In the genomic region with DNA sequence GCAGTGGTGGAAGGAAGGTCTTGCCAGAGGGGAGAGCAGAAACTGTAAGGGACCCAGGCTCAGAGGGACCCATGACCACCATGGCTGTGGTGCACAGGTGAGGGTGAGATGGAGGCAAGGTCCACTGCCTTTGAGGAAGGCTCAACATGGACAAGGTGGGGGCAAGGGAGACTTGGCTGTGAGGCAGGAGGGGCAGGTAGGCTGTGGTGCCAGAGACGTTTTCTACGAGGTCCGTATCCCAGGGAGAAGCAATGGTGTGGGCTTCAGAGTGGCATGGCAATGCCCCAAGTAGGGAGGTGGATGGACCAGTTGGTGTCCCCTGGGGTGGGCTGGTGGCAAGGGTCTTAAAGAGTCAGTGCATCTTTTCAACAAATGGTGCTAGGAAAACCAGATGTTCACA, we compare ENCODE assay signal across 25 cellular contexts. TPM values are rescaled to one million over a fixed set of nuclear protein-coding genes. Genes with fewer than 3 reads are reported as not detected.
A peak's percentile ranks its signal among the peaks of the same experiment; 100 is the strongest.
DNase-seq lines count a peak whose midpoint lies in the region; ATAC-seq and TF ChIP-seq lines count a peak whose summit lies in the region.
"Had no signal": no experiment of that assay in that cellular context is flagged by ENCODE, and none has a peak within 500 bp of the region (broad histone marks: within the 10 kb centered on the region; RNA-seq: fewer than 3 reads in every experiment).

No MANE protein-coding gene starts in this region.

- POLR2A ChIA-PET in IMR-90 (lab: Charles Lee; ENCODE audit: unreplicated experiment), result no interaction called here

- H3K18ac ChIP-seq in IMR-90 (ENCODE audit: low read depth, low read length), result no peak overlapping the region

- H2BK5ac ChIP-seq in IMR-90 (ENCODE audit: low read depth, low read length, poor library complexity, severe bottlenecking), result no peak overlapping the region

- 0 out of 2 replicates have a peak overlapping the region, but pooled peaks have one; percentile 38 for H2AK5ac ChIP-seq in IMR-90 (ENCODE audit: low read depth, low read length)

- H3K36me3 ChIP-seq in IMR-90 (ENCODE audit: control insufficient read depth, insufficient read depth, low read length), result peaks cover 2% of the 10 kb centered on the region; the same call in 1 of the 2 replicates
- H3K36me3 ChIP-seq: SJCRH30 had no signal

- no peak overlapping the region for H3K4me2 ChIP-seq in IMR-90 (ENCODE audit: low read depth, low read length)
- H3K4me2 ChIP-seq: PC-9 had no signal

- H3K56ac ChIP-seq in IMR-90 (ENCODE audit: extremely low read depth, insufficient read depth, low read length), result no peak overlapping the region

- in situ Hi-C loops in IMR-90 (cut with MboI; ENCODE audit: low sequenced_read_pairs), result loop anchor here (25.0 kb wide), 1 partner anchor 266 kb away; no protein-coding TSS in a partner anchor

- H3K23ac ChIP-seq in IMR-90 (ENCODE audit: low read depth, low read length), result no peak overlapping the region

- peak overlapping the region; percentile 3 for H3K4me3 Mint-ChIP-seq in activated naive CD8-positive, alpha-beta T cell
- H3K4me3 Mint-ChIP-seq in activated naive CD8-positive, alpha-beta T cell treated with anti-CD3 and anti-CD28 coated beads, Interleukin-2, amount 50 U/mL, for 24 hours, result no peak overlapping the region
- no peak overlapping the region for H3K4me3 Mint-ChIP-seq in stimulated activated effector memory CD8-positive, alpha-beta T cell treated with anti-CD3 and anti-CD28 coated beads, Interleukin-12 subunit alpha, Interleukin-12 subunit beta, amount 100 ng/mL, for 72 hours

- no peak overlapping the region for H3K27ac ChIP-seq in IMR-90 (ENCODE audit: insufficient read depth, low read length)
- H3K27ac ChIP-seq: HL-60, PC-9, SJCRH30 had no signal

- no peak overlapping the region for H3K4ac ChIP-seq in IMR-90 (ENCODE audit: low read depth, low read length)

- no TSS peak for BruUV-seq in IMR-90 (replicated peaks; lab: Mats Ljungman, UMichigan)

- H3K9me3 ChIP-seq in IMR-90 (ENCODE audit: control insufficient read depth, insufficient read depth, low read length), result no peaks in the 10 kb centered on the region
- H3K9me3 ChIP-seq: SJCRH30 had no signal

- H4K8ac ChIP-seq in IMR-90 (ENCODE audit: low read depth in 2 of 2, low read length in 2 of 2), result no peak overlapping the region

- no peaks in the 10 kb centered on the region for H3K27me3 Mint-ChIP-seq in activated naive CD8-positive, alpha-beta T cell
- peaks cover 4% of the 10 kb centered on the region for H3K27me3 Mint-ChIP-seq in activated naive CD8-positive, alpha-beta T cell treated with anti-CD3 and anti-CD28 coated beads, Interleukin-2, amount 50 U/mL, for 24 hours

- peaks cover 2% of the 10 kb centered on the region; the same call in 1 of the 2 replicates for H3K4me1 ChIP-seq in IMR-90 (ENCODE audit: control insufficient read depth, insufficient read depth, low read length)
- H3K4me1 ChIP-seq: SJCRH30 had no signal

- no peaks in the 10 kb centered on the region for H3K9me3 Mint-ChIP-seq in activated naive CD8-positive, alpha-beta T cell (ENCODE audit: low read depth)
- no peaks in the 10 kb centered on the region for H3K9me3 Mint-ChIP-seq in activated naive CD8-positive, alpha-beta T cell treated with anti-CD3 and anti-CD28 coated beads, Interleukin-2, amount 50 U/mL, for 24 hours
- H3K9me3 Mint-ChIP-seq in stimulated activated effector memory CD8-positive, alpha-beta T cell treated with anti-CD3 and anti-CD28 coated beads, Interleukin-12 subunit alpha, Interleukin-12 subunit beta, amount 100 ng/mL, for 72 hours, result no peaks in the 10 kb centered on the region
- H3K9me3 Mint-ChIP-seq: CD8-positive, alpha-beta T cell had no signal

- H3K9ac ChIP-seq in IMR-90 (ENCODE audit: low read depth, low read length), result no peak overlapping the region

- CTCF ChIA-PET in IMR-90 (lab: Yijun Ruan, JAX), result no interaction called here

- DNase-seq in activated naive CD8-positive, alpha-beta T cell treated with anti-CD3 and anti-CD28 coated beads, Interleukin-2, amount 50 U/mL, for 24 hours, result no peak
- DNase-seq in IMR-90, result no peak
- peak; percentile 19 for DNase-seq in islet precursor cell
- no peak for DNase-seq in stimulated activated effector memory CD8-positive, alpha-beta T cell treated with anti-CD3 and anti-CD28 coated beads, Interleukin-12 subunit alpha, Interleukin-12 subunit beta, amount 100 ng/mL, for 72 hours (ENCODE audit: low spot score in 2 of 2)
- no peak for DNase-seq in NCI-H2081 treated with DMSO at 0.1 percent for 48 hours (lab: John Stamatoyannopoulos, UW)
- DNase-seq: C1 segment of cervical spinal cord; CD8-positive, alpha-beta T cell; DMS 273 treated with DMSO at 0.1 percent for 48 hours; DMS79 treated with DMSO at 0.1 percent for 48 hours; GF-D8; GOT3; HCEC 1CT; NCI-H1048; NCI-H1417; NCI-H1694; NCI-H2029 treated with DMSO at 0.1 percent for 48 hours; NCI-H2227 treated with DMSO at 0.1 percent for 48 hours; NCI-H526 treated with DMSO at 0.1 percent for 48 hours; PC-9; SJCRH30 had no signal

- no peak overlapping the region for H4K5ac ChIP-seq in IMR-90 (ENCODE audit: low read depth, low read length)

- peaks cover 25% of the 10 kb centered on the region for H3K4me1 Mint-ChIP-seq in activated naive CD8-positive, alpha-beta T cell (ENCODE audit: low read depth)
- peaks cover 24% of the 10 kb centered on the region for H3K4me1 Mint-ChIP-seq in activated naive CD8-positive, alpha-beta T cell treated with anti-CD3 and anti-CD28 coated beads, Interleukin-2, amount 50 U/mL, for 24 hours
- peaks cover 49% of the 10 kb centered on the region for H3K4me1 Mint-ChIP-seq in stimulated activated effector memory CD8-positive, alpha-beta T cell treated with anti-CD3 and anti-CD28 coated beads, Interleukin-12 subunit alpha, Interleukin-12 subunit beta, amount 100 ng/mL, for 72 hours

- no peak for TF ChIP-seq POLR2A in IMR-90 (IDR thresholded peaks at IDR 0.05; ENCODE audit: low read depth, low read length)

- no peaks in the 10 kb centered on the region for H3K9me1 ChIP-seq in IMR-90 (ENCODE audit: insufficient read depth, low read length)

- H2BK20ac ChIP-seq in IMR-90 (ENCODE audit: low read depth, low read length), result no peak overlapping the region

- dilution Hi-C loops in IMR-90 (cut with HindIII; ENCODE audit: low sequenced_read_pairs, unreplicated experiment), result no loop called here

- H2AFZ ChIP-seq in IMR-90 (replicated peaks; ENCODE audit: low read length, poor library complexity), result no peak overlapping the region
- H2AFZ ChIP-seq: PC-9 had no signal

- no peak for ATAC-seq in activated naive CD8-positive, alpha-beta T cell treated with anti-CD3 and anti-CD28 coated beads, Interleukin-2, amount 50 U/mL, for 24 hours
- no peak for ATAC-seq in IMR-90 (ENCODE audit: low read depth)
- ATAC-seq in stimulated activated effector memory CD8-positive, alpha-beta T cell treated with anti-CD3 and anti-CD28 coated beads, Interleukin-12 subunit alpha, Interleukin-12 subunit beta, amount 100 ng/mL, for 72 hours, result no peak
- no peak for ATAC-seq in HG02852 (IDR thresholded peaks at IDR 0.05; ENCODE audit: unreplicated experiment)
- no peak for ATAC-seq in HG03045 (IDR thresholded peaks at IDR 0.05; ENCODE audit: unreplicated experiment)
- ATAC-seq: CD8-positive, alpha-beta T cell; Right ventricle myocardium inferior had no signal

- no peak overlapping the region for H3K4me3 ChIP-seq in IMR-90 (ENCODE audit: insufficient read depth, low read depth, low read length)
- H3K4me3 ChIP-seq: PC-9, SJCRH30 had no signal

- no peaks in the 10 kb centered on the region; the same call in 1 of the 2 replicates for H3K27me3 ChIP-seq in IMR-90 (ENCODE audit: control insufficient read depth, insufficient read depth, low read length)
- H3K27me3 ChIP-seq: SJCRH30 had no signal

- H2AK9ac ChIP-seq in IMR-90 (replicated peaks; ENCODE audit: low read depth, low read length, poor library complexity), result no peak overlapping the region

- no peaks in the 10 kb centered on the region for H4K20me1 ChIP-seq in IMR-90 (ENCODE audit: insufficient read depth, low read length)

- H2BK120ac ChIP-seq in IMR-90 (ENCODE audit: low read depth, low read length), result no peak overlapping the region

- TF ChIP-seq CTCF in IMR-90 (conservative IDR thresholded peaks at IDR 0.05; ENCODE audit: low read depth, low read length), result no peak

- no peaks in the 10 kb centered on the region for H3K79me1 ChIP-seq in IMR-90 (ENCODE audit: low read depth in 1 of 2, low read length in 2 of 2)

- WGBS in IMR-90 (ENCODE audit: extremely low coverage in 2 of 2, insufficient read length in 1 of 2), 2 experiments, result 71% methylated on average over 3 of the region's 3 CpGs; no CpG with 5 or more reads in 1 of the 2 experiments

- H2BK15ac ChIP-seq in IMR-90 (ENCODE audit: low read depth, low read length), result no peak overlapping the region

- no peak overlapping the region for H3K14ac ChIP-seq in IMR-90 (replicated peaks; ENCODE audit: low read depth, low read length)

- TF ChIP-seq RAD21 in IMR-90 (IDR thresholded peaks at IDR 0.05; ENCODE audit: low read length), result no peak

- H3K27ac Mint-ChIP-seq in activated naive CD8-positive, alpha-beta T cell, result no peak overlapping the region
- no peak overlapping the region for H3K27ac Mint-ChIP-seq in activated naive CD8-positive, alpha-beta T cell treated with anti-CD3 and anti-CD28 coated beads, Interleukin-2, amount 50 U/mL, for 24 hours
- peak overlapping the region; percentile 73 for H3K27ac Mint-ChIP-seq in stimulated activated effector memory CD8-positive, alpha-beta T cell treated with anti-CD3 and anti-CD28 coated beads, Interleukin-12 subunit alpha, Interleukin-12 subunit beta, amount 100 ng/mL, for 72 hours
- H3K27ac Mint-ChIP-seq: CD8-positive, alpha-beta T cell had no signal

- intact Hi-C loops in IMR-90 (cut with micrococcal nuclease), result no loop called here

- no peak overlapping the region for H4K91ac ChIP-seq in IMR-90 (ENCODE audit: insufficient read depth, low read depth, low read length)

- H3K36me3 Mint-ChIP-seq in activated naive CD8-positive, alpha-beta T cell, result peaks cover 2% of the 10 kb centered on the region
- H3K36me3 Mint-ChIP-seq in activated naive CD8-positive, alpha-beta T cell treated with anti-CD3 and anti-CD28 coated beads, Interleukin-2, amount 50 U/mL, for 24 hours (ENCODE audit: low read depth), result no peaks in the 10 kb centered on the region
- H3K36me3 Mint-ChIP-seq in stimulated activated effector memory CD8-positive, alpha-beta T cell treated with anti-CD3 and anti-CD28 coated beads, Interleukin-12 subunit alpha, Interleukin-12 subunit beta, amount 100 ng/mL, for 72 hours, result peaks cover 14% of the 10 kb centered on the region

TF ChIP-seq in IMR-90, 13 proteins besides CTCF, POLR2A, EP300 and RAD21 (continues in another document):
- TF ChIP-seq FOS (IDR thresholded peaks at IDR 0.05; ENCODE audit: low read depth, low read length), result no peak

RNA-seq across cellular contexts. Expression of a gene that starts 22.8 kb away (rescaled TPM):
- not detected in 2 replicates for total RNA-seq in IMR-90 (2012; rRNA removed)
- not detected in 2 replicates for polyA plus RNA-seq in IMR-90 (2012; rRNA removed)
- polyA plus RNA-seq in IMR-90 (2012; cell fraction: cytosol; rRNA removed), result 0.14 TPM in 1 of 2 replicates, not detected in the other
- polyA plus RNA-seq in IMR-90 (2012; cell fraction: nucleus; rRNA removed; ENCODE audit: low replicate concordance), result 0.29 and 0.47 TPM in 2 replicates
- total RNA-seq: SJCRH30 had no signal
